In genomic region chr16:54587176-54587515, GRCh38 we compare ENCODE assay signal across 14 cellular contexts.
DNase-seq lines count a peak whose midpoint lies in the region; ATAC-seq and TF ChIP-seq lines count a peak whose summit lies in the region.
"Had no signal": no experiment of that assay in that cellular context is flagged by ENCODE, and none has a peak within 500 bp of the region (broad histone marks: within the 10 kb centered on the region; RNA-seq: fewer than 3 reads in every experiment).

No MANE protein-coding gene starts in this region.

- no peak for TF ChIP-seq CTCF in Loucy (conservative IDR thresholded peaks at IDR 0.05; ENCODE audit: low read length)
- no peak for TF ChIP-seq CTCF in endothelial cell (IDR thresholded peaks at IDR 0.05; ENCODE audit: unreplicated experiment)
- TF ChIP-seq CTCF in osteoblast (IDR thresholded peaks at IDR 0.05; ENCODE audit: extremely low read depth, low read depth, low read length), result no peak

- H3K36me3 ChIP-seq in Loucy (ENCODE audit: insufficient read depth, low read length) (no peaks in the 10 kb centered on the region), osteoblast (ENCODE audit: insufficient read depth, low read length) (no peaks in the 10 kb centered on the region)
- H3K36me3 ChIP-seq: HAP-1 had no signal

- no peak for TF ChIP-seq POLR2A in erythroblast (IDR thresholded peaks at IDR 0.05; ENCODE audit: low read length)

- ATAC-seq in GM21515 (IDR thresholded peaks at IDR 0.05; ENCODE audit: unreplicated experiment), result no peak
- ATAC-seq: GM23338 had no signal

- no peak overlapping the region for H3K9ac ChIP-seq in Loucy (ENCODE audit: low read depth, low read length, poor library complexity, severe bottlenecking)

- peaks cover 21% of the 10 kb centered on the region for H3K4me1 Mint-ChIP-seq in endothelial cell (ENCODE audit: unreplicated experiment)

- H3K27ac Mint-ChIP-seq in endothelial cell (ENCODE audit: unreplicated experiment), result peak overlapping the region; percentile 84
- H3K27ac Mint-ChIP-seq: CD4-positive, alpha-beta memory T cell; GM23338; HFFc6 had no signal

- no peaks in the 10 kb centered on the region for H3K36me3 Mint-ChIP-seq in endothelial cell (ENCODE audit: low read depth, unreplicated experiment)
- H3K36me3 Mint-ChIP-seq: CD4-positive, alpha-beta memory T cell had no signal

- H2AFZ ChIP-seq in Loucy (ENCODE audit: low read length), result peak overlapping the region; percentile 89
- H2AFZ ChIP-seq in osteoblast (ENCODE audit: low read length), result no peak overlapping the region
- H2AFZ ChIP-seq: GM23338 had no signal

- H3K4me2 ChIP-seq in Loucy (ENCODE audit: low read depth, low read length, poor library complexity, severe bottlenecking) (no peak overlapping the region), osteoblast (ENCODE audit: insufficient read depth, low read length) (no peak overlapping the region)
- H3K4me2 ChIP-seq: GM23338 had no signal

- no peaks in the 10 kb centered on the region for H3K79me2 ChIP-seq in Loucy (ENCODE audit: insufficient read depth, low read length)
- no peaks in the 10 kb centered on the region for H3K79me2 ChIP-seq in osteoblast (ENCODE audit: insufficient read depth, low read length)

- H3K4me3 Mint-ChIP-seq in endothelial cell (ENCODE audit: unreplicated experiment), result no peak overlapping the region
- H3K4me3 Mint-ChIP-seq: CD4-positive, alpha-beta memory T cell; GM23338; HFFc6 had no signal

- H3K4me1 ChIP-seq in Loucy (ENCODE audit: insufficient read depth, low read length, poor library complexity, severe bottlenecking) (peaks cover 6% of the 10 kb centered on the region), osteoblast (ENCODE audit: insufficient read depth, low read length) (no peaks in the 10 kb centered on the region)

- H3K27me3 Mint-ChIP-seq in endothelial cell (ENCODE audit: unreplicated experiment), result peaks cover 5% of the 10 kb centered on the region

- H3K9me3 Mint-ChIP-seq in endothelial cell (ENCODE audit: unreplicated experiment), result no peaks in the 10 kb centered on the region
- H3K9me3 Mint-ChIP-seq: GM23338, HFFc6 had no signal

- H3K27me3 ChIP-seq in Loucy (ENCODE audit: insufficient read depth, low read length, poor library complexity, severe bottlenecking) (no peaks in the 10 kb centered on the region), osteoblast (ENCODE audit: insufficient read depth, low read length) (no peaks in the 10 kb centered on the region)

- no peaks in the 10 kb centered on the region for H3F3A ChIP-seq in Loucy (ENCODE audit: low read depth)

- no peak for DNase-seq in endothelial cell (ENCODE audit: low spot score)
- DNase-seq in osteoblast (ENCODE audit: insufficient read length, low spot score, missing footprints), result peak; percentile 54
- DNase-seq in erythroblast (lab: John Stamatoyannopoulos, UW), result no peak
- DNase-seq in globus pallidus (ENCODE audit: low spot score), result no peak
- DNase-seq: C1 segment of cervical spinal cord; Calu3; CD4-positive, alpha-beta memory T cell; COR-L47; DMS79 treated with DMSO at 0.1 percent for 48 hours; HFFc6 had no signal

- H3K9me3 ChIP-seq in Loucy (ENCODE audit: insufficient read depth, low read depth, low read length) (no peaks in the 10 kb centered on the region), osteoblast (ENCODE audit: low read depth, low read length) (no peaks in the 10 kb centered on the region)
- H3K9me3 ChIP-seq: HAP-1 had no signal

- H3K27ac ChIP-seq in osteoblast (ENCODE audit: low read depth, low read length), result no peak overlapping the region

- H4K20me1 ChIP-seq in Loucy (ENCODE audit: insufficient read depth, low read length, poor library complexity, severe bottlenecking) (no peaks in the 10 kb centered on the region), osteoblast (ENCODE audit: insufficient read depth, low read length) (no peaks in the 10 kb centered on the region)

- H3K9me2 ChIP-seq in Loucy (replicated peaks; ENCODE audit: low read depth, low read length), result no peaks in the 10 kb centered on the region

- H3K4me3 ChIP-seq in Loucy (ENCODE audit: low read length, poor library complexity, severe bottlenecking), result no peak overlapping the region
- no peak overlapping the region for H3K4me3 ChIP-seq in osteoblast (ENCODE audit: insufficient read depth, low read length)
- H3K4me3 ChIP-seq: GM23338, HAP-1 had no signal
